Comparison of ENCODE assay signal across 9 cellular contexts in genomic region chr2:240250985-240251847, GRCh38.
A peak's percentile ranks its signal among the peaks of the same experiment; 100 is the strongest.
DNase-seq lines count a peak whose midpoint lies in the region; ATAC-seq and FAIRE-seq lines count a peak whose summit lies in the region.
"Had no signal": no experiment of that assay in that cellular context is flagged by ENCODE, and none has a peak within 500 bp of the region (broad histone marks: within the 10 kb centered on the region; RNA-seq: fewer than 3 reads in every experiment).

No MANE protein-coding gene starts in this region.

- H3K4me1 ChIP-seq in ectodermal cell (ENCODE audit: control insufficient read depth, insufficient read depth, low read length) = peaks cover 34% of the 10 kb centered on the region

- peak overlapping the region; percentile 61 for H3K27ac ChIP-seq in ectodermal cell (ENCODE audit: insufficient read depth, low read depth, low read length, poor library complexity, severe bottlenecking)

- FAIRE-seq in RCC 7860 (lab: Jason Lieb, UNC) = peak; percentile 86

- H3K9me3 ChIP-seq in ectodermal cell (ENCODE audit: control insufficient read depth, low read length) = no peaks in the 10 kb centered on the region

- ATAC-seq in GM19328 (IDR thresholded peaks at IDR 0.05; ENCODE audit: unreplicated experiment) = no peak

- H3K27me3 ChIP-seq in ectodermal cell (ENCODE audit: control insufficient read depth, insufficient read depth, low read length, poor library complexity, severe bottlenecking) = no peaks in the 10 kb centered on the region

- WGBS in ectodermal cell, 2 experiments = 68 to 73% methylated on average over 32 of the region's 32 CpGs

- H3K36me3 ChIP-seq in ectodermal cell (ENCODE audit: control insufficient read depth, insufficient read depth, low read length) = no peaks in the 10 kb centered on the region

- H3K4me3 ChIP-seq in ectodermal cell (ENCODE audit: insufficient read depth, low read depth, low read length) = no peak overlapping the region

- DNase-seq in NCI-H345 (lab: John Stamatoyannopoulos, UW) (peak; percentile 33), NCI-H345 treated with DMSO at 0.1 percent for 48 hours (lab: John Stamatoyannopoulos, UW; ENCODE audit: unreplicated experiment) (no peak), RCC 7860 (ENCODE audit: low spot score) (peak; percentile 96), lung microvascular endothelial cell (ENCODE audit: low read depth in 2 of 2) (peak; percentile 64 to 92), superior temporal gyrus (ENCODE audit: extremely low spot score) (peak; percentile 95), AML-193 (lab: John Stamatoyannopoulos, UW) (no peak)
- DNase-seq: CD4-positive, CD25-positive, alpha-beta regulatory T cell had no signal

Comparison
In these comparisons a context has a peak if more than half of its experiments do, and no peak if none do; other contexts are left out.
1. DNase-seq: peak in NCI-H345 (single experiment), RCC 7860 (single experiment), lung microvascular endothelial cell (2 of 2) and superior temporal gyrus (single experiment); none in NCI-H345 treated with DMSO at 0.1 percent for 48 hours (single experiment) and AML-193 (0 of 2).